8 cellular contexts compared by ENCODE assay signal in genomic region chr7:148964510-148965267, GRCh38.
DNase-seq lines count a peak whose midpoint lies in the region; ATAC-seq, FAIRE-seq and TF ChIP-seq lines count a peak whose summit lies in the region.

No MANE protein-coding gene starts in this region.

- peak overlapping the region; percentile 25 to 98 (median 92) for H3K4me3 Mint-ChIP-seq in naive thymus-derived CD4-positive, alpha-beta T cell

- H3K9ac ChIP-seq in HUES6 (ENCODE audit: low read length) (no peak overlapping the region), K562 (ENCODE audit: insufficient read depth in 1 of 2, low read depth in 2 of 2, low read length in 2 of 2) (peak overlapping the region; percentile 19 to 86)

- no peaks in the 10 kb centered on the region for H4K20me1 ChIP-seq in K562 (replicated peaks; ENCODE audit: control insufficient read depth, insufficient read depth, low read length)

- peaks cover 11 to 33% (median 25%) of the 10 kb centered on the region in 7 donors for H3K4me1 Mint-ChIP-seq in naive thymus-derived CD4-positive, alpha-beta T cell

- peak overlapping the region; percentile 39 to 95 (median 89) for H3K27ac Mint-ChIP-seq in naive thymus-derived CD4-positive, alpha-beta T cell

- POLR2A ChIA-PET in AG04450 (lab: Yijun Ruan, JAX), result no interaction called here
- POLR2A ChIA-PET in K562 (lab: Yijun Ruan, JAX), result interaction anchor here (0.9 to 1.9 kb wide), 2 partner anchors 23 to 418 kb away, joined by 3 to 7 read pairs; no protein-coding TSS in a partner anchor
- POLR2A ChIA-PET in naive thymus-derived CD4-positive, alpha-beta T cell (lab: Charles Lee), result interaction anchor here (0.7 to 2.2 kb wide), 4 partner anchors 19 to 128 kb away, joined by 3 to 14 read pairs (median 8); no protein-coding TSS in a partner anchor

- no peaks in the 10 kb centered on the region for H3K9me1 ChIP-seq in K562 (ENCODE audit: control insufficient read depth, insufficient read depth, low read length)

- no peaks in the 10 kb centered on the region for H3K36me3 Mint-ChIP-seq in naive thymus-derived CD4-positive, alpha-beta T cell

- ATAC-seq in K562, result no peak; the same call in 2 of the 3 replicates
- no peak for ATAC-seq in naive thymus-derived CD4-positive, alpha-beta T cell
- no peak for ATAC-seq in HG02884 (IDR thresholded peaks at IDR 0.05; ENCODE audit: unreplicated experiment)
- ATAC-seq in GM21723 (IDR thresholded peaks at IDR 0.05; ENCODE audit: unreplicated experiment), result no peak
- ATAC-seq in GM18505 (IDR thresholded peaks at IDR 0.05; ENCODE audit: unreplicated experiment), result no peak
- no peak for ATAC-seq in HG03159 (IDR thresholded peaks at IDR 0.05; ENCODE audit: unreplicated experiment)

- H3K27me3 Mint-ChIP-seq in naive thymus-derived CD4-positive, alpha-beta T cell, result peaks cover 0 to 3% (median 0%) of the 10 kb centered on the region in 5 donors

- DNase-seq in AG04450 (ENCODE audit: low read depth, low spot score), result no peak
- peak in 2 of 4 experiments; percentile 27 to 63 for DNase-seq in K562 (ENCODE audit: extremely low read depth in 1 of 4, low spot score in 3 of 4)
- DNase-seq in naive thymus-derived CD4-positive, alpha-beta T cell, result no peak

- intact Hi-C loops in K562 (cut with micrococcal nuclease), result loop anchor here (5.0 kb wide), 3 partner anchors 82 to 267 kb away; partner anchors contain the start of genes CUL1 and EZH2
- intact Hi-C loops in naive thymus-derived CD4-positive, alpha-beta T cell (cut with micrococcal nuclease), result loop anchor here (5.0 to 10.0 kb wide), 3 partner anchors 152 to 337 kb away; no protein-coding TSS in a partner anchor

- no peaks in the 10 kb centered on the region for H3K27me3 ChIP-seq in AG04450 (ENCODE audit: control insufficient read depth, insufficient read depth, low read length)
- no peaks in the 10 kb centered on the region for H3K27me3 ChIP-seq in HUES6 (ENCODE audit: control insufficient read depth, insufficient read depth, low read length)
- H3K27me3 ChIP-seq in K562 (ENCODE audit: control insufficient read depth in 2 of 2, insufficient read depth in 2 of 2, low read length in 2 of 2), result no peaks in the 10 kb centered on the region
- H3K27me3 ChIP-seq in naive thymus-derived CD4-positive, alpha-beta T cell (ENCODE audit: control insufficient read depth in 2 of 2, insufficient read depth in 2 of 2, low read length in 2 of 2), result no peaks in the 10 kb centered on the region

- H2AFZ ChIP-seq in K562 (ENCODE audit: low read depth, low read length), result peak overlapping the region; percentile 84

- WGBS in K562 (ENCODE audit: insufficient coverage, low coverage, missing lambda C conversion rate), result 31% methylated on average over 15 of the region's 15 CpGs

- in situ Hi-C loops in K562 (cut with MboI), result loop anchor here (5.0 to 25.0 kb wide), 3 partner anchors 377 to 700 kb away; partner anchors contain the start of gene C7orf33

- peak overlapping the region; percentile 73 for H3K4me2 ChIP-seq in K562 (ENCODE audit: insufficient read depth, low read length)

- TF ChIP-seq EP300 in K562 (IDR thresholded peaks at IDR 0.05; ENCODE audit: low read length), result no peak

- H3K79me2 ChIP-seq in K562 (ENCODE audit: control insufficient read depth, insufficient read depth, low read length), result no peaks in the 10 kb centered on the region

- TF ChIP-seq CTCF in AG04450 (IDR thresholded peaks at IDR 0.05; ENCODE audit: low read depth, low read length) (no peak), K562 (IDR thresholded peaks at IDR 0.05 in 2 of 3, conservative IDR thresholded peaks at IDR 0.05 in 1 of 3; ENCODE audit: insufficient read depth in 2 of 3, low read depth in 1 of 3, low read length in 3 of 3) (no peak)

- H3K4me3 ChIP-seq in AG04450 (ENCODE audit: low read depth, low read length) (peak overlapping the region; percentile 37; the same call in 1 of the 2 replicates), HUES6 (ENCODE audit: low read depth, low read length) (peak overlapping the region; percentile 13; the same call in 1 of the 2 replicates), K562 (peak overlapping the region; percentile 49)
- no peak overlapping the region for H3K4me3 ChIP-seq in naive thymus-derived CD4-positive, alpha-beta T cell (ENCODE audit: low read length)

- H3K9me3 Mint-ChIP-seq in naive thymus-derived CD4-positive, alpha-beta T cell, result peaks cover 0 to 9% (median 0%) of the 10 kb centered on the region in 11 donors

- H3K36me3 ChIP-seq in HUES6 (ENCODE audit: control insufficient read depth, insufficient read depth, low read length), result no peaks in the 10 kb centered on the region
- H3K36me3 ChIP-seq in K562 (ENCODE audit: control insufficient read depth, insufficient read depth, low read length), result no peaks in the 10 kb centered on the region
- H3K36me3 ChIP-seq in naive thymus-derived CD4-positive, alpha-beta T cell (ENCODE audit: control insufficient read depth in 2 of 3, insufficient read depth in 3 of 3, low read length in 3 of 3), result no peaks in the 10 kb centered on the region

- H3K27ac ChIP-seq in AG04450 (ENCODE audit: low read depth, low read length) (no peak overlapping the region), HUES6 (ENCODE audit: low read depth, low read length) (no peak overlapping the region), K562 (ENCODE audit: extremely low read depth, low read depth, low read length) (0 out of 3 replicates have a peak overlapping the region, but pooled peaks have one; percentile 0)
- H3K27ac ChIP-seq in naive thymus-derived CD4-positive, alpha-beta T cell (ENCODE audit: low read depth, low read length), result no peak overlapping the region

- no peak for FAIRE-seq in K562 (lab: Jason Lieb, UNC)

- CTCF ChIA-PET in AG04450 (lab: Charles Lee), result interaction anchor here (0.7 to 3.0 kb wide), 7 partner anchors 11 to 461 kb away, joined by 3 to 112 read pairs (median 9); no protein-coding TSS in a partner anchor
- CTCF ChIA-PET in K562 (lab: Yijun Ruan, JAX; ENCODE audit: low intra/inter-chr PET ratio), result interaction anchor here (1.7 to 2.9 kb wide), 2 partner anchors 389 to 461 kb away, joined by 7 to 33 read pairs; no protein-coding TSS in a partner anchor
- CTCF ChIA-PET in naive thymus-derived CD4-positive, alpha-beta T cell (lab: Charles Lee), result interaction anchor here (0.8 to 3.9 kb wide), 7 partner anchors 23 to 460 kb away, joined by 3 to 31 read pairs (median 3); no protein-coding TSS in a partner anchor

- TF ChIP-seq POLR2A in K562 (conservative IDR thresholded peaks at IDR 0.05), result no peak
- no peak for TF ChIP-seq POLR2A in GM18505 (IDR thresholded peaks at IDR 0.05; ENCODE audit: borderline replicate concordance, extremely low read depth, insufficient read depth, insufficient read length)

- H3K9me3 ChIP-seq in AG04450 (ENCODE audit: control insufficient read depth, insufficient read depth, low read length) (no peaks in the 10 kb centered on the region; the same call in 1 of the 2 replicates), HUES6 (ENCODE audit: control insufficient read depth, insufficient read depth, low read depth, low read length) (no peaks in the 10 kb centered on the region), K562 (replicated peaks; ENCODE audit: control insufficient read depth, insufficient read depth, low read depth, low read length) (no peaks in the 10 kb centered on the region)
- no peaks in the 10 kb centered on the region for H3K9me3 ChIP-seq in naive thymus-derived CD4-positive, alpha-beta T cell (ENCODE audit: control insufficient read depth in 2 of 3, low read length in 3 of 3)

- no TSS peak for BruUV-seq in K562 (replicated peaks; lab: Mats Ljungman, UMichigan)

- H3K4me1 ChIP-seq in HUES6 (ENCODE audit: control insufficient read depth, insufficient read depth, low read length) (0 out of 2 replicates have a peak, but pooled peaks cover 9% of the 10 kb centered on the region), K562 (replicated peaks in 1 of 2; ENCODE audit: control insufficient read depth in 2 of 2, insufficient read depth in 2 of 2, low read length in 2 of 2) (peaks cover 12 to 32% of the 10 kb centered on the region in 2 experiments; a peak in 4 of 5 replicates)
- H3K4me1 ChIP-seq in naive thymus-derived CD4-positive, alpha-beta T cell (ENCODE audit: control insufficient read depth in 2 of 2, insufficient read depth in 2 of 2, low read length in 2 of 2), result peaks cover 0 to 7% of the 10 kb centered on the region in 2 donors

- TF ChIP-seq RAD21 in K562 (CRISPR knock-in tag; conservative IDR thresholded peaks at IDR 0.05 in 1 of 2, IDR thresholded peaks at IDR 0.05 in 1 of 2), result no peak

TF ChIP-seq in K562, 482 proteins besides CTCF, POLR2A, EP300 and RAD21 (continues in another document):
- TF ChIP-seq ZNF778 (CRISPR knock-in tag; IDR thresholded peaks at IDR 0.05) (no peak), JUND (IDR thresholded peaks at IDR 0.05; ENCODE audit: borderline replicate concordance, low read depth, low read length) (no peak), JUND (tag; IDR thresholded peaks at IDR 0.05; ENCODE audit: borderline replicate concordance, low read depth, low read length) (no peak), TFAM (CRISPR knock-in tag; conservative IDR thresholded peaks at IDR 0.05) (no peak), ZBTB5 (IDR thresholded peaks at IDR 0.05) (no peak), NEUROD1 (IDR thresholded peaks at IDR 0.05; ENCODE audit: borderline replicate concordance, low read depth, low read length, partially characterized antibody) (peak; percentile 9), MYNN (IDR thresholded peaks at IDR 0.05) (no peak), MYNN (CRISPR knock-in tag; IDR thresholded peaks at IDR 0.05) (no peak), ADNP (tag; IDR thresholded peaks at IDR 0.05) (peak; percentile 90), ZNF586 (CRISPR knock-in tag; conservative IDR thresholded peaks at IDR 0.05) (no peak)
